ENCODE assay signal across 8 cellular contexts in genomic region chr19:12937243-12938053, GRCh38. TPM values are rescaled to one million over a fixed set of nuclear protein-coding genes. Genes with fewer than 3 reads are reported as not detected.
DNase-seq lines count a peak whose midpoint lies in the region; ATAC-seq, FAIRE-seq and TF ChIP-seq lines count a peak whose summit lies in the region.

No MANE protein-coding gene starts in this region.

- peak; percentile 47 for FAIRE-seq in endothelial cell of umbilical vein (lab: Jason Lieb, UNC)

- BruUV-seq in endothelial cell of umbilical vein (replicated peaks; lab: Mats Ljungman, UMichigan) = TSS peak; percentile 27

- dilution Hi-C loops in endothelial cell of umbilical vein (cut with MboI; ENCODE audit: extremely low pct_ligation_motif_present, low sequenced_read_pairs) = no loop called here

- H3K9ac ChIP-seq in Karpas-422 (ENCODE audit: low read length) = peak overlapping the region; percentile 74
- peak overlapping the region; percentile 27 for H3K9ac ChIP-seq in endothelial cell of umbilical vein (replicated peaks; ENCODE audit: extremely low read depth, insufficient read depth, low read length)

- no peaks in the 10 kb centered on the region for H3K9me1 ChIP-seq in endothelial cell of umbilical vein (replicated peaks; ENCODE audit: control insufficient read depth, extremely low read depth, insufficient read depth, low read length)

- H3K27me3 ChIP-seq in Karpas-422 (ENCODE audit: low read length) = no peaks in the 10 kb centered on the region
- H3K27me3 ChIP-seq in endothelial cell of umbilical vein (ENCODE audit: control insufficient read depth in 2 of 2, insufficient read depth in 2 of 2, low read length in 2 of 2) = no peaks in the 10 kb centered on the region

- peak overlapping the region; percentile 83 for H3K4me2 ChIP-seq in Karpas-422 (ENCODE audit: low read depth, low read length, poor library complexity, severe bottlenecking)
- H3K4me2 ChIP-seq in endothelial cell of umbilical vein (ENCODE audit: insufficient read depth, low read length) = peak overlapping the region; percentile 42

- peaks cover 28% of the 10 kb centered on the region for H3K36me3 ChIP-seq in Karpas-422 (ENCODE audit: insufficient read depth, low read length)
- peaks cover 13 to 28% of the 10 kb centered on the region in 2 experiments for H3K36me3 ChIP-seq in endothelial cell of umbilical vein (ENCODE audit: control insufficient read depth in 2 of 2, extremely low read depth in 1 of 2, insufficient read depth in 2 of 2, low read length in 2 of 2)

- TF ChIP-seq CTCF in endothelial cell of umbilical vein (IDR thresholded peaks at IDR 0.05; ENCODE audit: extremely low read depth in 1 of 2, insufficient read depth in 1 of 2, low read depth in 1 of 2, low read length in 2 of 2) = no peak

- H3K4me3 ChIP-seq in Karpas-422 (ENCODE audit: low read length) (peak overlapping the region; percentile 64), endothelial cell of umbilical vein (replicated peaks in 1 of 3; ENCODE audit: insufficient read depth in 1 of 3, low read depth in 1 of 3, low read length in 3 of 3) (peak overlapping the region in 2 of 3 experiments; percentile 24 to 28)

- peak in 1 of 2 donors; percentile 23 for ATAC-seq in natural killer cell treated with Interleukin-12 subunit alpha and Interleukin-12 subunit beta and Interleukin-15 and Interleukin-18, amount 100 ng/mL, for 72 hours
- ATAC-seq in GM18517 (IDR thresholded peaks at IDR 0.05; ENCODE audit: unreplicated experiment) = no peak

- H3K27ac ChIP-seq in Karpas-422 (ENCODE audit: low read length) (peak overlapping the region; percentile 81), endothelial cell of umbilical vein (ENCODE audit: insufficient read depth, low read depth, low read length) (peak overlapping the region; percentile 23)

- H4K20me1 ChIP-seq in Karpas-422 (ENCODE audit: insufficient read depth, low read depth, low read length) = peaks cover 28% of the 10 kb centered on the region
- H4K20me1 ChIP-seq in endothelial cell of umbilical vein (replicated peaks; ENCODE audit: control insufficient read depth, extremely low read depth, insufficient read depth, low read length) = no peaks in the 10 kb centered on the region

- no peaks in the 10 kb centered on the region for H3K9me3 Mint-ChIP-seq in activated CD4-positive, alpha-beta T cell treated with anti-CD3 and anti-CD28 coated beads, Interleukin-2, amount 10 ng/mL, durations not matched to agents 24 days and 14 days
- H3K9me3 Mint-ChIP-seq in natural killer cell treated with Interleukin-12 subunit alpha and Interleukin-12 subunit beta and Interleukin-15 and Interleukin-18, amount 100 ng/mL, for 72 hours = no peaks in the 10 kb centered on the region

- CTCF ChIA-PET in endothelial cell of umbilical vein (lab: Charles Lee) = interaction anchor here (0.8 to 1.3 kb wide), 4 partner anchors 18 to 180 kb away, joined by 3 to 6 read pairs (median 4); partner anchors contain the start of genes GCDH and SYCE2

- peak overlapping the region; percentile 98 for H3K4me3 Mint-ChIP-seq in activated CD4-positive, alpha-beta T cell treated with anti-CD3 and anti-CD28 coated beads, Interleukin-2, amount 10 ng/mL, durations not matched to agents 24 days and 14 days
- H3K4me3 Mint-ChIP-seq in natural killer cell treated with Interleukin-12 subunit alpha and Interleukin-12 subunit beta and Interleukin-15 and Interleukin-18, amount 100 ng/mL, for 72 hours = peak overlapping the region; percentile 97

- no peak for TF ChIP-seq POLR2A in endothelial cell of umbilical vein (IDR thresholded peaks at IDR 0.05; ENCODE audit: low read depth, low read length)

- peaks cover 44% of the 10 kb centered on the region for H3K4me1 Mint-ChIP-seq in activated CD4-positive, alpha-beta T cell treated with anti-CD3 and anti-CD28 coated beads, Interleukin-2, amount 10 ng/mL, durations not matched to agents 24 days and 14 days
- peaks cover 48 to 58% of the 10 kb centered on the region in 2 donors for H3K4me1 Mint-ChIP-seq in natural killer cell treated with Interleukin-12 subunit alpha and Interleukin-12 subunit beta and Interleukin-15 and Interleukin-18, amount 100 ng/mL, for 72 hours (ENCODE audit: low read depth in 2 of 2)

- peak; percentile 72 for DNase-seq in activated CD4-positive, alpha-beta T cell treated with anti-CD3 and anti-CD28 coated beads, Interleukin-2, amount 10 ng/mL, durations not matched to agents 24 days and 14 days
- DNase-seq in activated CD4-positive, alpha-beta T cell treated with anti-CD3 and anti-CD28 coated beads for 4 hours = no peak
- DNase-seq in Karpas-422 (peak; percentile 92), SKM-1 (lab: John Stamatoyannopoulos, UW; ENCODE audit: unreplicated experiment) (peak; percentile 78), endothelial cell of umbilical vein (ENCODE audit: low read depth, low spot score) (peak; percentile 75)
- no peak for DNase-seq in natural killer cell treated with Interleukin-12 subunit alpha and Interleukin-12 subunit beta and Interleukin-15 and Interleukin-18, amount 100 ng/mL, for 72 hours (ENCODE audit: low spot score)
- DNase-seq in central memory CD4-positive, alpha-beta T cell = no peak

- H3K79me2 ChIP-seq in Karpas-422 (ENCODE audit: low read length) (peaks cover 36% of the 10 kb centered on the region), endothelial cell of umbilical vein (ENCODE audit: control insufficient read depth, insufficient read depth, low read length) (peaks cover 47% of the 10 kb centered on the region)

- no peaks in the 10 kb centered on the region for H3K27me3 Mint-ChIP-seq in activated CD4-positive, alpha-beta T cell treated with anti-CD3 and anti-CD28 coated beads, Interleukin-2, amount 10 ng/mL, durations not matched to agents 24 days and 14 days
- H3K27me3 Mint-ChIP-seq in natural killer cell treated with Interleukin-12 subunit alpha and Interleukin-12 subunit beta and Interleukin-15 and Interleukin-18, amount 100 ng/mL, for 72 hours = no peaks in the 10 kb centered on the region

- intact Hi-C loops in activated CD4-positive, alpha-beta T cell treated with anti-CD3 and anti-CD28 coated beads, Interleukin-2, amount 10 ng/mL, durations not matched to agents 24 days and 14 days (cut with micrococcal nuclease) = loop anchor here (1.0 to 10.0 kb wide), 3 partner anchors 203 to 1477 kb away; partner anchors contain the start of genes DDX39A, GET3 and TRIR
- intact Hi-C loops in endothelial cell of umbilical vein (cut with micrococcal nuclease) = loop anchor here (1.0 to 10.0 kb wide), 5 partner anchors 9 to 153 kb away; partner anchors contain the start of genes GCDH and SYCE2

- peak overlapping the region; percentile 91 for H3K27ac Mint-ChIP-seq in activated CD4-positive, alpha-beta T cell treated with anti-CD3 and anti-CD28 coated beads, Interleukin-2, amount 10 ng/mL, durations not matched to agents 24 days and 14 days
- peak overlapping the region; percentile 96 to 98 for H3K27ac Mint-ChIP-seq in natural killer cell treated with Interleukin-12 subunit alpha and Interleukin-12 subunit beta and Interleukin-15 and Interleukin-18, amount 100 ng/mL, for 72 hours

- POLR2A ChIA-PET in endothelial cell of umbilical vein (lab: Charles Lee) = interaction anchor here (0.8 to 1.6 kb wide), 2 partner anchors 9 to 28 kb away, joined by 3 to 6 read pairs; partner anchors contain the start of gene RAD23A

- H3K4me1 ChIP-seq in Karpas-422 (ENCODE audit: low read length) (peaks cover 41% of the 10 kb centered on the region), endothelial cell of umbilical vein (ENCODE audit: control insufficient read depth, extremely low read depth, insufficient read depth, low read length) (peaks cover 29% of the 10 kb centered on the region)

- H3K9me3 ChIP-seq in Karpas-422 (ENCODE audit: low read length) (no peaks in the 10 kb centered on the region), endothelial cell of umbilical vein (replicated peaks; ENCODE audit: control insufficient read depth, insufficient read depth, low read length) (no peaks in the 10 kb centered on the region)

- H3K9me2 ChIP-seq in Karpas-422 (replicated peaks; ENCODE audit: insufficient read depth, low read length) = no peaks in the 10 kb centered on the region

- peak overlapping the region; percentile 75; the same call in 1 of the 2 replicates for H2AFZ ChIP-seq in Karpas-422 (ENCODE audit: low read length)
- peak overlapping the region; percentile 49 for H2AFZ ChIP-seq in endothelial cell of umbilical vein (ENCODE audit: low read depth, low read length)

- peaks cover 45% of the 10 kb centered on the region for H3K36me3 Mint-ChIP-seq in activated CD4-positive, alpha-beta T cell treated with anti-CD3 and anti-CD28 coated beads, Interleukin-2, amount 10 ng/mL, durations not matched to agents 24 days and 14 days (ENCODE audit: low read depth)
- peaks cover 28% of the 10 kb centered on the region for H3K36me3 Mint-ChIP-seq in natural killer cell treated with Interleukin-12 subunit alpha and Interleukin-12 subunit beta and Interleukin-15 and Interleukin-18, amount 100 ng/mL, for 72 hours

RNA-seq across cellular contexts. Expression of gene CALR, which starts 1.0 kb away (rescaled TPM):
- total RNA-seq in activated CD4-positive, alpha-beta T cell treated with anti-CD3 and anti-CD28 coated beads, Interleukin-2, amount 10 ng/mL, durations not matched to agents 24 days and 14 days = 987 and 994 TPM in 2 replicates
- total RNA-seq in Karpas-422 (2014; rRNA removed; shearing (Covaris generic); ENCODE audit: low replicate concordance) = 547 and 681 TPM in 2 replicates
- total RNA-seq in endothelial cell of umbilical vein = 1,614 and 1,636 TPM in 2 replicates
- 1,135 and 1,206 TPM in 2 replicates for polyA plus RNA-seq in endothelial cell of umbilical vein
- polyA plus RNA-seq in endothelial cell of umbilical vein (2011; cell fraction: cytosol; rRNA removed) = 1,348 and 1,456 TPM in 2 replicates
- polyA plus RNA-seq in endothelial cell of umbilical vein (2011; cell fraction: nucleus; rRNA removed) = 981 and 1,182 TPM in 2 replicates
- polyA plus RNA-seq in endothelial cell of umbilical vein (2012) = 1,660 and 1,676 TPM in 2 replicates
- polyA minus RNA-seq in endothelial cell of umbilical vein = 1,615 and 1,696 TPM in 2 replicates
- 411 TPM for polyA minus RNA-seq in endothelial cell of umbilical vein (2011; cell fraction: cytosol; rRNA and poly(A)+ RNA removed)
- polyA minus RNA-seq in endothelial cell of umbilical vein (2011; cell fraction: nucleus; rRNA and poly(A)+ RNA removed) = 416 and 482 TPM in 2 replicates
- 1,000 to 10,000 TPM; 1,328 to 1,513 TPM for total RNA-seq in natural killer cell treated with Interleukin-12 subunit alpha and Interleukin-12 subunit beta and Interleukin-15 and Interleukin-18, amount 100 ng/mL, for 72 hours

RNA-seq across cellular contexts. Expression of gene FARSA, which starts 3.9 kb away (rescaled TPM):
- 202 and 208 TPM in 2 replicates for total RNA-seq in activated CD4-positive, alpha-beta T cell treated with anti-CD3 and anti-CD28 coated beads, Interleukin-2, amount 10 ng/mL, durations not matched to agents 24 days and 14 days
- total RNA-seq in Karpas-422 (2014; rRNA removed; shearing (Covaris generic); ENCODE audit: low replicate concordance) = 59.7 and 92.6 TPM in 2 replicates
- total RNA-seq in endothelial cell of umbilical vein = 71.4 and 77.4 TPM in 2 replicates
- polyA plus RNA-seq in endothelial cell of umbilical vein = 51.8 and 55.3 TPM in 2 replicates
- 37.9 TPM in 2 replicates for polyA plus RNA-seq in endothelial cell of umbilical vein (2011; cell fraction: cytosol; rRNA removed)
- polyA plus RNA-seq in endothelial cell of umbilical vein (2011; cell fraction: nucleus; rRNA removed) = 51.3 and 55.0 TPM in 2 replicates
- 76.1 and 80.0 TPM in 2 replicates for polyA plus RNA-seq in endothelial cell of umbilical vein (2012)
- polyA minus RNA-seq in endothelial cell of umbilical vein = 20.2 and 25.8 TPM in 2 replicates
- polyA minus RNA-seq in endothelial cell of umbilical vein (2011; cell fraction: cytosol; rRNA and poly(A)+ RNA removed) = 45.1 TPM
- polyA minus RNA-seq in endothelial cell of umbilical vein (2011; cell fraction: nucleus; rRNA and poly(A)+ RNA removed) = 13.2 and 13.5 TPM in 2 replicates
- 100 to 1,000 TPM; 130 to 196 TPM for total RNA-seq in natural killer cell treated with Interleukin-12 subunit alpha and Interleukin-12 subunit beta and Interleukin-15 and Interleukin-18, amount 100 ng/mL, for 72 hours

RNA-seq across cellular contexts. Expression of gene RAD23A, which starts 8.2 kb away (rescaled TPM):
- total RNA-seq in activated CD4-positive, alpha-beta T cell treated with anti-CD3 and anti-CD28 coated beads, Interleukin-2, amount 10 ng/mL, durations not matched to agents 24 days and 14 days = 208 and 212 TPM in 2 replicates
- 130 and 144 TPM in 2 replicates for total RNA-seq in Karpas-422 (2014; rRNA removed; shearing (Covaris generic); ENCODE audit: low replicate concordance)
- total RNA-seq in endothelial cell of umbilical vein = 96.7 and 102 TPM in 2 replicates
- 66.9 and 71.2 TPM in 2 replicates for polyA plus RNA-seq in endothelial cell of umbilical vein
- 67.1 and 82.8 TPM in 2 replicates for polyA plus RNA-seq in endothelial cell of umbilical vein (2011; cell fraction: cytosol; rRNA removed)
- polyA plus RNA-seq in endothelial cell of umbilical vein (2011; cell fraction: nucleus; rRNA removed) = 79.0 and 87.6 TPM in 2 replicates
- 89.8 and 109 TPM in 2 replicates for polyA plus RNA-seq in endothelial cell of umbilical vein (2012)
- 42.7 and 47.6 TPM in 2 replicates for polyA minus RNA-seq in endothelial cell of umbilical vein
- 129 TPM for polyA minus RNA-seq in endothelial cell of umbilical vein (2011; cell fraction: cytosol; rRNA and poly(A)+ RNA removed)
- 21.8 and 27.3 TPM in 2 replicates for polyA minus RNA-seq in endothelial cell of umbilical vein (2011; cell fraction: nucleus; rRNA and poly(A)+ RNA removed)
- 100 to 1,000 TPM; 112 to 148 TPM for total RNA-seq in natural killer cell treated with Interleukin-12 subunit alpha and Interleukin-12 subunit beta and Interleukin-15 and Interleukin-18, amount 100 ng/mL, for 72 hours

RNA-seq across cellular contexts. Expression of gene SYCE2, which starts 18.4 kb away (rescaled TPM):
- total RNA-seq in activated CD4-positive, alpha-beta T cell treated with anti-CD3 and anti-CD28 coated beads, Interleukin-2, amount 10 ng/mL, durations not matched to agents 24 days and 14 days = 2.3 and 3.3 TPM in 2 replicates
- total RNA-seq in Karpas-422 (2014; rRNA removed; shearing (Covaris generic); ENCODE audit: low replicate concordance) = 0.22 and 2.5 TPM in 2 replicates
- total RNA-seq in endothelial cell of umbilical vein = 0.27 TPM in 1 of 2 replicates, not detected in the other
- 0.16 and 0.25 TPM in 2 replicates for polyA plus RNA-seq in endothelial cell of umbilical vein
- polyA plus RNA-seq in endothelial cell of umbilical vein (2011; cell fraction: cytosol; rRNA removed) = 0.31 and 0.34 TPM in 2 replicates
- polyA plus RNA-seq in endothelial cell of umbilical vein (2011; cell fraction: nucleus; rRNA removed) = 0.15 and 0.21 TPM in 2 replicates
- 0.23 and 0.71 TPM in 2 replicates for polyA plus RNA-seq in endothelial cell of umbilical vein (2012)
- not detected in 2 replicates for polyA minus RNA-seq in endothelial cell of umbilical vein
- polyA minus RNA-seq in endothelial cell of umbilical vein (2011; cell fraction: cytosol; rRNA and poly(A)+ RNA removed) = not detected
- polyA minus RNA-seq in endothelial cell of umbilical vein (2011; cell fraction: nucleus; rRNA and poly(A)+ RNA removed) = not detected in 2 replicates
- 1 to 10 TPM in 1 of 2 donors, under 1 TPM in 1; 0.78 to 1.1 TPM for total RNA-seq in natural killer cell treated with Interleukin-12 subunit alpha and Interleukin-12 subunit beta and Interleukin-15 and Interleukin-18, amount 100 ng/mL, for 72 hours

RNA-seq across cellular contexts. Expression of gene GADD45GIP1, which starts 19.6 kb away (rescaled TPM):
- 32.4 and 34.4 TPM in 2 replicates for total RNA-seq in activated CD4-positive, alpha-beta T cell treated with anti-CD3 and anti-CD28 coated beads, Interleukin-2, amount 10 ng/mL, durations not matched to agents 24 days and 14 days
- total RNA-seq in Karpas-422 (2014; rRNA removed; shearing (Covaris generic); ENCODE audit: low replicate concordance) = 23.2 and 66.6 TPM in 2 replicates
- 32.8 and 36.5 TPM in 2 replicates for total RNA-seq in endothelial cell of umbilical vein
- polyA plus RNA-seq in endothelial cell of umbilical vein = 38.3 and 46.3 TPM in 2 replicates
- polyA plus RNA-seq in endothelial cell of umbilical vein (2011; cell fraction: cytosol; rRNA removed) = 27.7 and 48.4 TPM in 2 replicates
- polyA plus RNA-seq in endothelial cell of umbilical vein (2011; cell fraction: nucleus; rRNA removed) = 13.5 and 15.3 TPM in 2 replicates
- polyA plus RNA-seq in endothelial cell of umbilical vein (2012) = 30.7 and 40.3 TPM in 2 replicates
- polyA minus RNA-seq in endothelial cell of umbilical vein = 7.2 and 9.6 TPM in 2 replicates
- 32.0 TPM for polyA minus RNA-seq in endothelial cell of umbilical vein (2011; cell fraction: cytosol; rRNA and poly(A)+ RNA removed)
- polyA minus RNA-seq in endothelial cell of umbilical vein (2011; cell fraction: nucleus; rRNA and poly(A)+ RNA removed) = 2.3 and 4.1 TPM in 2 replicates
- total RNA-seq in natural killer cell treated with Interleukin-12 subunit alpha and Interleukin-12 subunit beta and Interleukin-15 and Interleukin-18, amount 100 ng/mL, for 72 hours = 10 to 100 TPM; 15.9 to 32.3 TPM

Comparison
In these comparisons a context has a peak if more than half of its experiments do, and no peak if none do; other contexts are left out.
1. DNase-seq: peak in activated CD4-positive, alpha-beta T cell treated with anti-CD3 and anti-CD28 coated beads, Interleukin-2, amount 10 ng/mL, durations not matched to agents 24 days and 14 days (single experiment), Karpas-422 (single experiment), SKM-1 (single experiment) and endothelial cell of umbilical vein (single experiment); none in activated CD4-positive, alpha-beta T cell treated with anti-CD3 and anti-CD28 coated beads for 4 hours (0 of 2), natural killer cell treated with Interleukin-12 subunit alpha and Interleukin-12 subunit beta and Interleukin-15 and Interleukin-18, amount 100 ng/mL, for 72 hours (single experiment) and central memory CD4-positive, alpha-beta T cell (single experiment).